In genomic region chrX:48945517-48946348, GRCh38 we compare ENCODE assay signal across 8 cellular contexts. TPM values are rescaled to one million over a fixed set of nuclear protein-coding genes. Genes with fewer than 3 reads are reported as not detected.
DNase-seq lines count a peak whose midpoint lies in the region; ATAC-seq, FAIRE-seq and TF ChIP-seq lines count a peak whose summit lies in the region.

No MANE protein-coding gene starts in this region.

- peaks cover 0 to 4% of the 10 kb centered on the region in 2 donors for H3K9me3 Mint-ChIP-seq in activated T-cell treated with anti-CD3 and anti-CD28 coated beads, Interleukin-2, amount 50 U/mL, for 72 hours

- H3K36me3 ChIP-seq in ovary: no peaks in the 10 kb centered on the region

- no peak for TF ChIP-seq POLR2A in GM12891 (IDR thresholded peaks at IDR 0.05; ENCODE audit: low read depth, low read length)
- TF ChIP-seq POLR2A in ovary (IDR thresholded peaks at IDR 0.05): no peak

- TF ChIP-seq EP300 in ovary (IDR thresholded peaks at IDR 0.05): no peak

- peaks cover 2% of the 10 kb centered on the region for H3K4me1 ChIP-seq in ovary (ENCODE audit: insufficient read depth)

- intact Hi-C loops in ovary (cut with DNase I): no loop called here

- DNase-seq in AML-193 (lab: John Stamatoyannopoulos, UW): peak; percentile 24 to 32
- DNase-seq in GM12891 (ENCODE audit: insufficient read length, low spot score): no peak
- DNase-seq in NCI-H510A (lab: John Stamatoyannopoulos, UW): peak; percentile 4
- DNase-seq in activated T-cell treated with anti-CD3 and anti-CD28 coated beads, Interleukin-2, amount 50 U/mL, for 72 hours: peak in 1 of 2 donors; percentile 68
- peak; percentile 50 for DNase-seq in fibroblast of the aortic adventitia (ENCODE audit: low read depth)
- peak; percentile 35 to 62 (median 50) for DNase-seq in ovary
- DNase-seq in NCI-H1417 treated with DMSO at 0.1 percent for 48 hours (lab: John Stamatoyannopoulos, UW): no peak

- H3K27me3 ChIP-seq in ovary: no peaks in the 10 kb centered on the region

- FAIRE-seq in GM12891 (lab: Jason Lieb, UNC): peak; percentile 80

- 40 to 49% (median 43%) methylated on average over 8 of the region's 8 CpGs for WGBS in ovary, 3 donors

- peaks cover 15 to 23% of the 10 kb centered on the region in 2 donors for H3K36me3 Mint-ChIP-seq in activated T-cell treated with anti-CD3 and anti-CD28 coated beads, Interleukin-2, amount 50 U/mL, for 72 hours (ENCODE audit: insufficient read depth in 2 of 2)

- peak; percentile 36 to 45 for ATAC-seq in activated T-cell treated with anti-CD3 and anti-CD28 coated beads, Interleukin-2, amount 50 U/mL, for 72 hours (replicated peaks in 1 of 2)
- ATAC-seq in GM18498 (IDR thresholded peaks at IDR 0.05; ENCODE audit: unreplicated experiment): no peak

- no peaks in the 10 kb centered on the region for H3K9me3 ChIP-seq in ovary

- no peak overlapping the region for H3K4me3 ChIP-seq in fibroblast of the aortic adventitia (ENCODE audit: low read depth, low read length)
- H3K4me3 ChIP-seq in ovary: no peak overlapping the region

- no peaks in the 10 kb centered on the region for H3K27me3 Mint-ChIP-seq in activated T-cell treated with anti-CD3 and anti-CD28 coated beads, Interleukin-2, amount 50 U/mL, for 72 hours (ENCODE audit: low read depth)

- TF ChIP-seq CTCF in fibroblast of the aortic adventitia (IDR thresholded peaks at IDR 0.05; ENCODE audit: insufficient read depth, low read length) (peak; percentile 83), ovary (IDR thresholded peaks at IDR 0.05) (peak; percentile 22 to 30 (median 24))

- H3K27ac Mint-ChIP-seq in activated T-cell treated with anti-CD3 and anti-CD28 coated beads, Interleukin-2, amount 50 U/mL, for 72 hours: peak overlapping the region; percentile 89

- H3K4me1 Mint-ChIP-seq in activated T-cell treated with anti-CD3 and anti-CD28 coated beads, Interleukin-2, amount 50 U/mL, for 72 hours (ENCODE audit: low read depth): peaks cover 71% of the 10 kb centered on the region

- H3K4me3 Mint-ChIP-seq in activated T-cell treated with anti-CD3 and anti-CD28 coated beads, Interleukin-2, amount 50 U/mL, for 72 hours: peak overlapping the region; percentile 60 to 72

- no peak overlapping the region for H3K27ac ChIP-seq in ovary

TF ChIP-seq in GM12891, 5 proteins besides CTCF, POLR2A, EP300 and RAD21:
- TF ChIP-seq POLR2AphosphoS5 (IDR thresholded peaks at IDR 0.05; ENCODE audit: low read depth, low read length) (no peak), POU2F2 (IDR thresholded peaks at IDR 0.05; ENCODE audit: low read depth, low read length) (no peak), PAX5 (IDR thresholded peaks at IDR 0.05; ENCODE audit: insufficient read depth, low read length, severe bottlenecking) (no peak), TAF1 (IDR thresholded peaks at IDR 0.05; ENCODE audit: low read depth, low read length) (no peak), SPI1 (IDR thresholded peaks at IDR 0.05; ENCODE audit: low read depth, low read length) (no peak)

RNA-seq across cellular contexts. Expression of gene OTUD5, which starts 11.7 kb away (rescaled TPM):
- polyA plus RNA-seq in GM12891 (2012; ENCODE audit: low read depth, missing spikeins): 51.3 TPM
- total RNA-seq in activated T-cell treated with anti-CD3 and anti-CD28 coated beads, Interleukin-2, amount 50 U/mL, for 72 hours: 100 to 1,000 TPM; 123 to 137 TPM
- total RNA-seq in fibroblast of the aortic adventitia (ENCODE audit: low replicate concordance) (15.5 and 26.0 TPM in 2 replicates), ovary (10 to 100 TPM; 25.8 to 57.8 (median 53.8) TPM)
- 10 to 100 TPM; 41.9 to 72.7 TPM for polyA plus RNA-seq in ovary

RNA-seq across cellular contexts. Expression of gene KCND1, which starts 25.9 kb away (rescaled TPM):
- 0.86 TPM for polyA plus RNA-seq in GM12891 (2012; ENCODE audit: low read depth, missing spikeins)
- 1 to 10 TPM; 7.6 to 8.3 TPM for total RNA-seq in activated T-cell treated with anti-CD3 and anti-CD28 coated beads, Interleukin-2, amount 50 U/mL, for 72 hours
- 0.81 and 1.4 TPM in 2 replicates for total RNA-seq in fibroblast of the aortic adventitia (ENCODE audit: low replicate concordance)
- total RNA-seq in ovary: 1 to 10 TPM in 5 of 7 donors, under 1 TPM in 2; 0.76 to 4.6 (median 2.0) TPM
- polyA plus RNA-seq in ovary: 1 to 10 TPM; 1.9 to 4.2 TPM

RNA-seq across cellular contexts. Expression of gene PIM2, which starts 26.9 kb away (rescaled TPM):
- 92.2 TPM for polyA plus RNA-seq in GM12891 (2012; ENCODE audit: low read depth, missing spikeins)
- total RNA-seq in activated T-cell treated with anti-CD3 and anti-CD28 coated beads, Interleukin-2, amount 50 U/mL, for 72 hours: 100 to 1,000 TPM; 550 to 563 TPM
- 2.1 and 5.0 TPM in 2 replicates for total RNA-seq in fibroblast of the aortic adventitia (ENCODE audit: low replicate concordance)
- 10 to 100 TPM in 1 of 7 donors, 1 to 10 TPM in 6; 6.3 to 13.0 (median 8.8) TPM for total RNA-seq in ovary
- 10 to 100 TPM in 1 of 2 donors, 1 to 10 TPM in 1; 8.9 to 22.9 TPM for polyA plus RNA-seq in ovary

RNA-seq across cellular contexts. Expression of gene SLC35A2, which starts 34.3 kb away (rescaled TPM):
- polyA plus RNA-seq in GM12891 (2012; ENCODE audit: low read depth, missing spikeins): 13.9 TPM
- total RNA-seq in activated T-cell treated with anti-CD3 and anti-CD28 coated beads, Interleukin-2, amount 50 U/mL, for 72 hours: 10 to 100 TPM; 30.8 to 32.7 TPM
- 5.6 and 12.2 TPM in 2 replicates for total RNA-seq in fibroblast of the aortic adventitia (ENCODE audit: low replicate concordance)
- total RNA-seq in ovary: 10 to 100 TPM in 4 of 7 donors, 1 to 10 TPM in 3; 8.2 to 18.8 (median 12.5) TPM
- 10 to 100 TPM; 10.3 to 14.3 TPM for polyA plus RNA-seq in ovary

RNA-seq across cellular contexts. Expression of gene PQBP1, which starts 48.0 kb away (rescaled TPM):
- 77.8 TPM for polyA plus RNA-seq in GM12891 (2012; ENCODE audit: low read depth, missing spikeins)
- 100 to 1,000 TPM; 114 to 125 TPM for total RNA-seq in activated T-cell treated with anti-CD3 and anti-CD28 coated beads, Interleukin-2, amount 50 U/mL, for 72 hours
- total RNA-seq in fibroblast of the aortic adventitia (ENCODE audit: low replicate concordance) (35.4 and 65.5 TPM in 2 replicates), ovary (100 to 1,000 TPM in 5 of 7 donors, 10 to 100 TPM in 2; 85.8 to 149 (median 105) TPM)
- 100 to 1,000 TPM in 1 of 2 donors, 10 to 100 TPM in 1; 71.2 to 145 TPM for polyA plus RNA-seq in ovary

Comparison
In these comparisons a context has a peak if more than half of its experiments do, and no peak if none do; other contexts are left out.
1. DNase-seq: peak in AML-193 (2 of 2), NCI-H510A (single experiment), fibroblast of the aortic adventitia (single experiment) and ovary (5 of 5); none in GM12891 (single experiment) and NCI-H1417 treated with DMSO at 0.1 percent for 48 hours (single experiment).
2. RNA of gene PIM2, which starts 26.9 kb away (total RNA-seq): 550 to 563 TPM in activated T-cell treated with anti-CD3 and anti-CD28 coated beads, Interleukin-2, amount 50 U/mL, for 72 hours; 6.3 to 13.0 TPM in ovary and 2.1 to 5.0 TPM in fibroblast of the aortic adventitia; every median in the first group is over 10 times any median in the second.